In genomic region chr11:106552694-106553203, GRCh38 we compare ENCODE assay signal across 15 cellular contexts.
"Had no signal": no experiment of that assay in that cellular context is flagged by ENCODE, and none has a peak within 500 bp of the region (broad histone marks: within the 10 kb centered on the region; RNA-seq: fewer than 3 reads in every experiment).

No MANE protein-coding gene starts in this region.

- H3K27me3 Mint-ChIP-seq: activated naive CD4-positive, alpha-beta T cell treated with anti-CD3 and anti-CD28 coated beads, Interleukin-2, amount 50 U/mL, for 24 hours; natural killer cell treated with Interleukin-12 subunit alpha and Interleukin-12 subunit beta and Interleukin-15 and Interleukin-18, amount 100 ng/mL, for 72 hours had no signal

- H3K27me3 ChIP-seq: gastroesophageal sphincter, tibial artery had no signal

- H3K27ac ChIP-seq: epithelial cell of prostate, gastroesophageal sphincter, tibial artery had no signal

- H3K4me3 ChIP-seq: gastroesophageal sphincter, tibial artery had no signal

- H3K4me3 Mint-ChIP-seq: activated naive CD4-positive, alpha-beta T cell treated with anti-CD3 and anti-CD28 coated beads, Interleukin-2, amount 50 U/mL, for 24 hours; immature natural killer cell; natural killer cell treated with Interleukin-12 subunit alpha and Interleukin-12 subunit beta and Interleukin-15 and Interleukin-18, amount 100 ng/mL, for 72 hours had no signal

- H3K9me3 Mint-ChIP-seq: activated naive CD4-positive, alpha-beta T cell treated with anti-CD3 and anti-CD28 coated beads, Interleukin-2, amount 50 U/mL, for 24 hours had no signal

- H3K36me3 ChIP-seq: gastroesophageal sphincter, tibial artery had no signal

- H3K4me1 ChIP-seq: gastroesophageal sphincter, tibial artery had no signal

- H3K27ac Mint-ChIP-seq: activated naive CD4-positive, alpha-beta T cell treated with anti-CD3 and anti-CD28 coated beads, Interleukin-2, amount 50 U/mL, for 24 hours; immature natural killer cell; natural killer cell treated with Interleukin-12 subunit alpha and Interleukin-12 subunit beta and Interleukin-15 and Interleukin-18, amount 100 ng/mL, for 72 hours had no signal

- H3K36me3 Mint-ChIP-seq: activated naive CD4-positive, alpha-beta T cell treated with anti-CD3 and anti-CD28 coated beads, Interleukin-2, amount 50 U/mL, for 24 hours; immature natural killer cell; natural killer cell treated with Interleukin-12 subunit alpha and Interleukin-12 subunit beta and Interleukin-15 and Interleukin-18, amount 100 ng/mL, for 72 hours had no signal

- DNase-seq: activated T-cell treated with anti-CD3 and anti-CD28 coated beads, Interleukin-2, amount 50 U/mL, for 1 hour; caudate nucleus; cortex of kidney; effector memory CD4-positive, alpha-beta T cell; immature natural killer cell; left colon; mammary epithelial cell; retina; small intestine; T-helper 2 cell; tibial artery had no signal

- H3K4me1 Mint-ChIP-seq: activated naive CD4-positive, alpha-beta T cell treated with anti-CD3 and anti-CD28 coated beads, Interleukin-2, amount 50 U/mL, for 24 hours; immature natural killer cell had no signal
